In genomic region chr5:88680253-88681132, GRCh38 we compare ENCODE assay signal across 8 cellular contexts.
A peak's percentile ranks its signal among the peaks of the same experiment; 100 is the strongest.
DNase-seq lines count a peak whose midpoint lies in the region; ATAC-seq and TF ChIP-seq lines count a peak whose summit lies in the region.

No MANE protein-coding gene starts in this region.

- intact Hi-C loops in left colon (cut with DNase I, micrococcal nuclease): loop anchor here (5.0 to 10.0 kb wide), 2 partner anchors 896 to 898 kb away; no protein-coding TSS in a partner anchor

- ATAC-seq in HG02759 (IDR thresholded peaks at IDR 0.05; ENCODE audit: unreplicated experiment): peak; percentile 88
- ATAC-seq in left colon: peak; percentile 84

- peak; percentile 70 for TF ChIP-seq CTCF in cardiac fibroblast (IDR thresholded peaks at IDR 0.05; ENCODE audit: low read depth, low read length)

- H3K4me3 ChIP-seq in cardiac fibroblast (replicated peaks in 1 of 2; ENCODE audit: low read depth in 2 of 2, low read length in 2 of 2): peak overlapping the region; percentile 27 to 35

- DNase-seq in NCI-H187 (lab: John Stamatoyannopoulos, UW) (peak; percentile 38 to 66), NCI-H187 treated with DMSO at 0.1 percent for 48 hours (lab: John Stamatoyannopoulos, UW) (no peak), NCI-H128 (lab: John Stamatoyannopoulos, UW; ENCODE audit: unreplicated experiment) (peak; percentile 16), cardiac fibroblast (ENCODE audit: low read depth in 2 of 2) (peak; percentile 50 to 56), left colon (peak; percentile 41 to 81)
- DNase-seq in activated CD4-positive, CD25-positive, alpha-beta regulatory T cell (lab: John Stamatoyannopoulos, UW): peak; percentile 42 to 60 (median 50)
- peak; percentile 82 to 86 for DNase-seq in stimulated activated CD4-positive, alpha-beta T cell treated with anti-CD3 and anti-CD28 coated beads, Interleukin-2, amount 100 ng/mL, for 24 hours
